1 cellular context compared by ENCODE assay signal in the genomic region with DNA sequence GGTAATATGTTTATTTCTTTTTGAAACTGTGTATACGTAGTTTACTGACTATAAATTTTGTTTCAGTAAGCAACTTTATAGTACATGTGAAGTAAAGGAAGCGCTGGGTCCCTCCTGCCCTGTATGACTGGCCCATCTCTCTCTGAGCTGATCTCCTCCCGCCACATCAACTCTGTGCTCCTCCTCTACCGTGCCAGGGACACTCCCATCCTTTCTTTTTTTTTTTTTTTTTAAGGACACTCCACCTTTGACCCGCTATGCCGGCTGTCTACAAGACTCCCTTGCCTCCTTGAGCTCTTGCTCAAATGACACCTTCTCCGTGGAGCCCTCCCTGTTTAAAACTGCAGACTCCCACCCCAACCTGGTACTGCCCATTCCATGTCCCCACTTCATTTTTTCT.
TF ChIP-seq lines count a peak whose summit lies in the region.

No MANE protein-coding gene starts in this region.

TF ChIP-seq in HepG2, 621 proteins besides CTCF, POLR2A, EP300 and RAD21:
- no peak for TF ChIP-seq ZIK1 (CRISPR knock-in tag; IDR thresholded peaks at IDR 0.05; ENCODE audit: borderline replicate concordance, low read depth)
- no peak for TF ChIP-seq SP1 (IDR thresholded peaks at IDR 0.05)
- no peak for TF ChIP-seq SP1 (CRISPR knock-in tag; IDR thresholded peaks at IDR 0.05)
- no peak for TF ChIP-seq HDAC1 (CRISPR knock-in tag; IDR thresholded peaks at IDR 0.05)
- TF ChIP-seq RBM39 (IDR thresholded peaks at IDR 0.05; ENCODE audit: low read depth, low read length, poor library complexity, severe bottlenecking), result no peak
- TF ChIP-seq, protein P1, sequence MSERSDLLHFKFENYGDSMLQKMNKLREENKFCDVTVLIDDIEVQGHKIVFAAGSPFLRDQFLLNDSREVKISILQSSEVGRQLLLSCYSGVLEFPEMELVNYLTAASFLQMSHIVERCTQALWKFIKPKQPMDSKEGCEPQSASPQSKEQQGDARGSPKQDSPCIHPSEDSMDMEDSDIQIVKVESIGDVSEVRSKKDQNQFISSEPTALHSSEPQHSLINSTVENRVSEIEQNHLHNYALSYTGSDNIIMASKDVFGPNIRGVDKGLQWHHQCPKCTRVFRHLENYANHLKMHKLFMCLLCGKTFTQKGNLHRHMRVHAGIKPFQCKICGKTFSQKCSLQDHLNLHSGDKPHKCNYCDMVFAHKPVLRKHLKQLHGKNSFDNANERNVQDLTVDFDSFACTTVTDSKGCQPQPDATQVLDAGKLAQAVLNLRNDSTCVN (CRISPR knock-in tag; IDR thresholded peaks at IDR 0.05; ENCODE audit: borderline replicate concordance), result no peak
- TF ChIP-seq ZNF660 (CRISPR knock-in tag; IDR thresholded peaks at IDR 0.05; ENCODE audit: borderline replicate concordance, low read depth), result no peak
- TF ChIP-seq ZNF737 (CRISPR knock-in tag; IDR thresholded peaks at IDR 0.05; ENCODE audit: borderline replicate concordance), result no peak
